12 cellular contexts compared by ENCODE assay signal in genomic region chr5:150490296-150490669, GRCh38. TPM values are rescaled to one million over a fixed set of nuclear protein-coding genes. Genes with fewer than 3 reads are reported as not detected.
DNase-seq lines count a peak whose midpoint lies in the region; ATAC-seq and TF ChIP-seq lines count a peak whose summit lies in the region.
"Had no signal": no experiment of that assay in that cellular context is flagged by ENCODE, and none has a peak within 500 bp of the region (broad histone marks: within the 10 kb centered on the region; RNA-seq: fewer than 3 reads in every experiment).

No MANE protein-coding gene starts in this region.

- H3K36me3 ChIP-seq in HUES48 (ENCODE audit: control insufficient read depth, insufficient read depth, low read length) (peaks cover 12% of the 10 kb centered on the region; the same call in 1 of the 2 replicates), mesodermal cell (ENCODE audit: control insufficient read depth, insufficient read depth, low read length) (peaks cover 31% of the 10 kb centered on the region), tibial artery (no peaks in the 10 kb centered on the region)

- H3K27me3 ChIP-seq in HUES48 (ENCODE audit: control insufficient read depth, insufficient read depth, low read length) (no peaks in the 10 kb centered on the region), tibial artery (no peaks in the 10 kb centered on the region)

- H3K27ac Mint-ChIP-seq in central memory CD8-positive, alpha-beta T cell (ENCODE audit: low read depth): peak overlapping the region; percentile 54
- H3K27ac Mint-ChIP-seq: activated CD4-positive, alpha-beta T cell treated with anti-CD3 and anti-CD28 coated beads for 36 hours; activated naive CD4-positive, alpha-beta T cell treated with anti-CD3 and anti-CD28 coated beads for 36 hours had no signal

- TF ChIP-seq CTCF in tibial artery (IDR thresholded peaks at IDR 0.05) (no peak), GM13977 (IDR thresholded peaks at IDR 0.05; ENCODE audit: extremely low read depth, insufficient read depth, missing control alignments) (no peak), GM10248 (IDR thresholded peaks at IDR 0.05; ENCODE audit: control extremely low read depth, extremely low read depth, low read depth, missing control alignments) (no peak)

- H3K36me3 Mint-ChIP-seq in central memory CD8-positive, alpha-beta T cell (ENCODE audit: insufficient read depth): peaks cover 9% of the 10 kb centered on the region

- intact Hi-C loops in tibial artery (cut with DNase I; ENCODE audit: low total_unique reads): no loop called here

- peaks cover 15% of the 10 kb centered on the region for H3K27me3 Mint-ChIP-seq in central memory CD8-positive, alpha-beta T cell

- H3K4me3 Mint-ChIP-seq in central memory CD8-positive, alpha-beta T cell: no peak overlapping the region
- H3K4me3 Mint-ChIP-seq: activated CD4-positive, alpha-beta T cell treated with anti-CD3 and anti-CD28 coated beads for 36 hours; activated naive CD4-positive, alpha-beta T cell treated with anti-CD3 and anti-CD28 coated beads for 36 hours had no signal

- in situ Hi-C loops in GM13977 (cut with MboI; ENCODE audit: low pct_unique_long_range_greater_than_20kb, low sequenced_read_pairs, unreplicated experiment): no loop called here

- POLR2A ChIA-PET in GM10248 (lab: Yijun Ruan, JAX): interaction anchor here (0.9 to 1.6 kb wide), 4 partner anchors 8 to 80 kb away, joined by 4 to 8 read pairs (median 5); partner anchors contain the start of genes CD74 and RPS14

- H3K9me3 Mint-ChIP-seq in central memory CD8-positive, alpha-beta T cell: no peaks in the 10 kb centered on the region
- H3K9me3 Mint-ChIP-seq: activated naive CD4-positive, alpha-beta T cell treated with anti-CD3 and anti-CD28 coated beads for 36 hours had no signal

- H3K4me3 ChIP-seq in HUES48 (ENCODE audit: low read depth, low read length): no peak overlapping the region
- no peak overlapping the region for H3K4me3 ChIP-seq in mesodermal cell (ENCODE audit: extremely low read depth, insufficient read depth, low read length, poor library complexity, severe bottlenecking)
- H3K4me3 ChIP-seq in tibial artery: no peak overlapping the region

- no peaks in the 10 kb centered on the region for H3K9me3 ChIP-seq in HUES48 (ENCODE audit: control insufficient read depth, insufficient read depth, low read length)
- no peaks in the 10 kb centered on the region for H3K9me3 ChIP-seq in mesodermal cell (ENCODE audit: control insufficient read depth, low read length)
- H3K9me3 ChIP-seq in tibial artery: no peaks in the 10 kb centered on the region

- no peaks in the 10 kb centered on the region for H3K4me1 Mint-ChIP-seq in central memory CD8-positive, alpha-beta T cell

- 80 to 88% methylated on average over 2 of the region's 2 CpGs for whole genome bisulfite sequencing in mesodermal cell (ENCODE audit: insufficient coverage in 2 of 2), 2 experiments

- H3K4me1 ChIP-seq in HUES48 (ENCODE audit: control insufficient read depth, insufficient read depth, low read length): peaks cover 52% of the 10 kb centered on the region
- H3K4me1 ChIP-seq in mesodermal cell (ENCODE audit: control insufficient read depth, insufficient read depth, low read length, poor library complexity, severe bottlenecking): peaks cover 58% of the 10 kb centered on the region
- peaks cover 12 to 82% (median 73%) of the 10 kb centered on the region in 4 donors for H3K4me1 ChIP-seq in tibial artery

- no peak for ATAC-seq in central memory CD8-positive, alpha-beta T cell (replicated peaks; ENCODE audit: extremely low read depth, poor library complexity, severe bottlenecking)
- ATAC-seq: activated CD4-positive, alpha-beta T cell treated with anti-CD3 and anti-CD28 coated beads for 36 hours had no signal

- no peak for DNase-seq in central memory CD8-positive, alpha-beta T cell (ENCODE audit: low spot score in 2 of 2)
- no peak for DNase-seq in tibial artery
- DNase-seq in GM13977 (ENCODE audit: low spot score): no peak
- DNase-seq in SHP77 treated with DMSO at 0.1 percent for 48 hours (lab: John Stamatoyannopoulos, UW): no peak
- no peak for DNase-seq in COLO668 (lab: John Stamatoyannopoulos, UW; ENCODE audit: unreplicated experiment)
- DNase-seq in GM10248 (ENCODE audit: extremely low spot score): no peak
- DNase-seq: activated CD4-positive, alpha-beta T cell treated with anti-CD3 and anti-CD28 coated beads for 36 hours; activated naive CD4-positive, alpha-beta T cell treated with anti-CD3 and anti-CD28 coated beads for 36 hours; midbrain; stimulated activated CD4-positive, alpha-beta T cell treated with anti-CD3 and anti-CD28 coated beads, Interleukin-2, amount 100 ng/mL, for 48 hours had no signal

- no peak overlapping the region for H3K9ac ChIP-seq in HUES48 (ENCODE audit: low read depth, low read length)

- H3K27ac ChIP-seq in HUES48 (ENCODE audit: low read depth, low read length) (peak overlapping the region; percentile 64), mesodermal cell (ENCODE audit: low read depth, low read length, severe bottlenecking) (peak overlapping the region; percentile 36), tibial artery (peak overlapping the region; percentile 92 to 96)

- CTCF ChIA-PET in GM10248 (lab: Yijun Ruan, JAX): interaction anchor here (0.6 to 6.5 kb wide), 15 partner anchors 9 to 310 kb away, joined by 3 to 45 read pairs (median 5); partner anchors contain the start of gene RPS14

RNA-seq across cellular contexts. Expression of gene NDST1, which starts 17.6 kb away (rescaled TPM):
- 42.0 TPM for polyA plus RNA-seq in mesodermal cell (2013, experiment 1 of 2)
- polyA plus RNA-seq in mesodermal cell (2013, experiment 2 of 2): 35.8 TPM

RNA-seq across cellular contexts. Expression of gene RPS14, which starts 40.7 kb away (rescaled TPM):
- 2,100 TPM for polyA plus RNA-seq in mesodermal cell (2013, experiment 1 of 2)
- 1,972 TPM for polyA plus RNA-seq in mesodermal cell (2013, experiment 2 of 2)

Comparison
In these comparisons a context has a peak if more than half of its experiments do, and no peak if none do; other contexts are left out.
1. H3K27ac ChIP-seq: peak in every context shown above with its lines; median percentile 94 in tibial artery; 64 in HUES48; 36 in mesodermal cell.